ENCODE assay signal across 22 cellular contexts in the genomic region with DNA sequence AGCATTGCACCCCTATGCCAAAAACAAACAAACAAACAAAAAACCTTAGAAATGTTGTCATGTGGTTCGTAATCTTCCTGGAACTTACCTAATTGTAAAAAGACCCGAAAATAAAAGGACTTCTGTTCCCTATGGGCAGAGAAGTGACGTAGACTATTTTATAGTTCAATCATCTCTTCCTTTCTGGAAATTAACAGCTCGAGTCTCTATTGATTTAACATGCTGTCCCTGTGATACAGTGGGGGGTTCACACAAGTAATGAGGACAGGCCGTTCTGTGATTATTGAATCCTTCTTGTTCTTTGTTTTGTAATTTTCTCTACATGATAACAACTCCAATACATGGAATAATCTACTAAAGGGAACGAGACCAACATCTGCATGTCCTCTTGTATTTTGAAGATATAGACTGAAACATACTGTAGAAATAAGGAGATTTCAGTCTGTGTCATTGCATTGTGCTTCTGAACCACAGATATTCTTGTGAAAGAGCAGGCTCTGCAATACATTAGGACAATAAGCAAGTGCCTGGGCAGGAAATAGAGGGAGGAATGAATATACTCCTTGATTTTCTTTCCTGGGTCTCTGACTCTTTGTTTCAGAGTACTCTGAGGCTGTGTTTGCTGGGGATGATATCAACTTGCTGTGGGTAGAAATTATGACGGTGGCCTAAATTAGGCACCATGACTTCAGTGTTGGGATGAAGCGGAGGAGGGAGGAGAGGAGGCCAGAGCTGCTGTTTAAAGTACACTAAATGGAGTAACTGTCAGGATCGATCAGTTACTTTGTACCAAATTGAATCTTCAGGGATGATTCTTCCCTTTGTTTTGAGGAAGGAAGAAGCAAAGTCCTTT.
DNase-seq lines count a peak whose midpoint lies in the region; ATAC-seq and TF ChIP-seq lines count a peak whose summit lies in the region.
"Had no signal": no experiment of that assay in that cellular context is flagged by ENCODE, and none has a peak within 500 bp of the region (broad histone marks: within the 10 kb centered on the region; RNA-seq: fewer than 3 reads in every experiment).

No MANE protein-coding gene starts in this region.

- H3K4me1 ChIP-seq in left ventricle myocardium inferior (peaks cover 10% of the 10 kb centered on the region), osteoblast (ENCODE audit: insufficient read depth, low read length) (peaks cover 13% of the 10 kb centered on the region)

- DNase-seq in left ventricle myocardium superior (no peak), left ventricle myocardium inferior (no peak), fibroblast of peridontal ligament (ENCODE audit: extremely low read depth) (peak; percentile 48), osteoblast (ENCODE audit: insufficient read length, low spot score, missing footprints) (peak; percentile 58), mesenteric fat pad (ENCODE audit: low spot score) (no peak), NCI-H1048 (lab: John Stamatoyannopoulos, UW) (no peak)
- DNase-seq: activated CD4-positive, alpha-beta T cell treated with anti-CD3 and anti-CD28 coated beads, Interleukin-2, amount 10 ng/mL, durations not matched to agents 7 days and 5 days; activated naive CD4-positive, alpha-beta T cell treated with anti-CD3 and anti-CD28 coated beads, Interleukin-2, amount 10 ng/mL, durations not matched to agents 7 days and 5 days; anterior cingulate cortex; CD8-positive, alpha-beta memory T cell; dermis blood vessel endothelial cell; HFFc6; NCI-H2171; NCI-H774; stimulated activated CD8-positive, alpha-beta memory T cell treated with anti-CD3 and anti-CD28 coated beads, Interleukin-4, amount 100 ng/mL, for 48 hours; trophoblast cell had no signal

- H3K79me2 ChIP-seq in osteoblast (ENCODE audit: insufficient read depth, low read length), result no peaks in the 10 kb centered on the region

- intact Hi-C loops in left ventricle myocardium superior (cut with micrococcal nuclease) (no loop called here), left ventricle myocardium inferior (cut with micrococcal nuclease) (no loop called here)

- no peaks in the 10 kb centered on the region for H3K36me3 ChIP-seq in left ventricle myocardium inferior
- no peaks in the 10 kb centered on the region for H3K36me3 ChIP-seq in osteoblast (ENCODE audit: insufficient read depth, low read length)

- H2AFZ ChIP-seq in osteoblast (ENCODE audit: low read length), result no peak overlapping the region

- no peak overlapping the region for H3K4me2 ChIP-seq in osteoblast (ENCODE audit: insufficient read depth, low read length)
- H3K4me2 ChIP-seq: A549 had no signal

- H3K27me3 ChIP-seq in left ventricle myocardium inferior (ENCODE audit: low read depth) (no peaks in the 10 kb centered on the region), osteoblast (ENCODE audit: insufficient read depth, low read length) (no peaks in the 10 kb centered on the region)

- H4K20me1 ChIP-seq in osteoblast (ENCODE audit: insufficient read depth, low read length), result no peaks in the 10 kb centered on the region

- H3K9me3 ChIP-seq in left ventricle myocardium inferior (replicated peaks) (no peaks in the 10 kb centered on the region), osteoblast (ENCODE audit: low read depth, low read length) (no peaks in the 10 kb centered on the region)
- H3K9me3 ChIP-seq: A549 had no signal

- TF ChIP-seq CTCF in left ventricle myocardium inferior (IDR thresholded peaks at IDR 0.05; ENCODE audit: borderline replicate concordance) (no peak), osteoblast (IDR thresholded peaks at IDR 0.05; ENCODE audit: extremely low read depth, low read depth, low read length) (no peak)

- no peak overlapping the region for H3K27ac ChIP-seq in left ventricle myocardium inferior (replicated peaks)
- no peak overlapping the region for H3K27ac ChIP-seq in osteoblast (ENCODE audit: low read depth, low read length)
- H3K27ac ChIP-seq: A549, RWPE1 had no signal

- peak; percentile 83 for ATAC-seq in left ventricle myocardium superior
- no peak for ATAC-seq in GM21786 (IDR thresholded peaks at IDR 0.05; ENCODE audit: unreplicated experiment)
- ATAC-seq in GM18873 (IDR thresholded peaks at IDR 0.05; ENCODE audit: low FRiP score, unreplicated experiment), result no peak
- ATAC-seq: A549, K562, SK-N-SH treated with all-trans-retinoic acid at 6 μM for 48 hours had no signal

- H3K4me3 ChIP-seq in left ventricle myocardium inferior (no peak overlapping the region), osteoblast (ENCODE audit: insufficient read depth, low read length) (no peak overlapping the region)
- H3K4me3 ChIP-seq: A549, K562 had no signal

Comparison
In these comparisons a context has a peak if more than half of its experiments do, and no peak if none do; other contexts are left out.
1. DNase-seq: peak in fibroblast of peridontal ligament (single experiment) and osteoblast (single experiment); none in left ventricle myocardium superior (single experiment), left ventricle myocardium inferior (single experiment), mesenteric fat pad (single experiment) and NCI-H1048 (single experiment).